Comparison of ENCODE assay signal across 19 cellular contexts in the genomic region with DNA sequence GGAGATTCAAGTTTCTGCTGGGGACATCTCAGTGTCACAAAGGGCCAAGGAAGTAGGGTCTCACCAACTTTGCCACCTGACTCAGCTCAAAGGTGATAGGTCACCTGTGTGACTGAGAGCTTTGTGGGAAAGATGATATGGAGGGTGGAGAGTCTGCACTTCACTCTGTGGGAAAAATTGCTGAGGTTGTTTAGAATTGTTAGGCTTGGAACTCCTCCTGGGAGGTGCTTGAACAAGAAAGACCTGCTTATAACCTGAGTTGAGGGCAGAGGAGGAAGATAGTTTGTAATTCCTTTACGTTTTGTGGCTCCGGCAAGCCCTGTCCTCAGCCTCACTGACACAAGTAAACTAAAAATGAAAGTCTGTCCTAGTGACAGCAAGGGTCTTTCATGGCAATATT. TPM values are rescaled to one million over a fixed set of nuclear protein-coding genes. Genes with fewer than 3 reads are reported as not detected.
"Had no signal": no experiment of that assay in that cellular context is flagged by ENCODE, and none has a peak within 500 bp of the region (broad histone marks: within the 10 kb centered on the region; RNA-seq: fewer than 3 reads in every experiment).

No MANE protein-coding gene starts in this region.

- H3K27me3 Mint-ChIP-seq: activated CD4-positive, alpha-beta T cell treated with anti-CD3 and anti-CD28 coated beads, Interleukin-2, amount 10 ng/mL, durations not matched to agents 7 days and 5 days; activated naive CD8-positive, alpha-beta T cell treated with anti-CD3 and anti-CD28 coated beads, Interleukin-2, amount 10 ng/mL, durations not matched to agents 7 days and 5 days; activated T-cell treated with anti-CD3 and anti-CD28 coated beads, Interleukin-2, amount 50 U/mL, for 24 hours had no signal

- H3K4me3 Mint-ChIP-seq: activated CD4-positive, alpha-beta T cell treated with anti-CD3 and anti-CD28 coated beads, Interleukin-2, amount 10 ng/mL, durations not matched to agents 7 days and 5 days; activated CD8-positive, alpha-beta T cell treated with anti-CD3 and anti-CD28 coated beads, Interleukin-2, amount 10 ng/mL, durations not matched to agents 7 days and 5 days; activated naive CD8-positive, alpha-beta T cell treated with anti-CD3 and anti-CD28 coated beads, Interleukin-2, amount 10 ng/mL, durations not matched to agents 7 days and 5 days; activated T-cell treated with anti-CD3 and anti-CD28 coated beads, Interleukin-2, amount 50 U/mL, for 24 hours; memory B cell; naive thymus-derived CD8-positive, alpha-beta T cell; stimulated activated naive CD8-positive, alpha-beta T cell treated with anti-CD3 and anti-CD28 coated beads, Interleukin-15, Interleukin-2, amounts not matched to agents 100 ng/mL and 50 ng/mL, for 24 hours had no signal

- H3K4me3 ChIP-seq: dorsolateral prefrontal cortex, transverse colon had no signal

- H3K4me1 Mint-ChIP-seq: activated CD4-positive, alpha-beta T cell treated with anti-CD3 and anti-CD28 coated beads, Interleukin-2, amount 10 ng/mL, durations not matched to agents 7 days and 5 days; activated naive CD8-positive, alpha-beta T cell treated with anti-CD3 and anti-CD28 coated beads, Interleukin-2, amount 10 ng/mL, durations not matched to agents 7 days and 5 days; memory B cell; naive thymus-derived CD8-positive, alpha-beta T cell had no signal

- H3K27ac Mint-ChIP-seq: activated CD4-positive, alpha-beta T cell treated with anti-CD3 and anti-CD28 coated beads, Interleukin-2, amount 10 ng/mL, durations not matched to agents 7 days and 5 days; activated CD8-positive, alpha-beta T cell treated with anti-CD3 and anti-CD28 coated beads, Interleukin-2, amount 10 ng/mL, durations not matched to agents 7 days and 5 days; activated naive CD8-positive, alpha-beta T cell treated with anti-CD3 and anti-CD28 coated beads, Interleukin-2, amount 10 ng/mL, durations not matched to agents 7 days and 5 days; activated T-cell treated with anti-CD3 and anti-CD28 coated beads, Interleukin-2, amount 50 U/mL, for 24 hours; activated T-helper 2 cell treated with anti-CD3 and anti-CD28 coated beads, Interferon-gamma antibody, Interleukin-2, Interleukin-4, amounts not matched to agents 10 μg/mL and 5 μg/mL and 100 μg/mL, durations not matched to agents 14 hours and 24 hours and 36 hours; memory B cell; naive thymus-derived CD8-positive, alpha-beta T cell; stimulated activated naive CD8-positive, alpha-beta T cell treated with anti-CD3 and anti-CD28 coated beads, Interleukin-15, Interleukin-2, amounts not matched to agents 100 ng/mL and 50 ng/mL, for 24 hours had no signal

- H3K36me3 ChIP-seq: neutrophil, transverse colon had no signal

- H3K36me3 Mint-ChIP-seq: activated naive CD8-positive, alpha-beta T cell treated with anti-CD3 and anti-CD28 coated beads, Interleukin-2, amount 10 ng/mL, durations not matched to agents 7 days and 5 days; memory B cell; naive thymus-derived CD8-positive, alpha-beta T cell had no signal

- H3K9me3 Mint-ChIP-seq: activated CD4-positive, alpha-beta T cell treated with anti-CD3 and anti-CD28 coated beads, Interleukin-2, amount 10 ng/mL, durations not matched to agents 7 days and 5 days; activated T-cell treated with anti-CD3 and anti-CD28 coated beads, Interleukin-2, amount 50 U/mL, for 24 hours; activated T-helper 2 cell treated with anti-CD3 and anti-CD28 coated beads, Interferon-gamma antibody, Interleukin-2, Interleukin-4, amounts not matched to agents 10 μg/mL and 5 μg/mL and 100 μg/mL, durations not matched to agents 14 hours and 24 hours and 36 hours; memory B cell had no signal

- H3K9me3 ChIP-seq: neutrophil, transverse colon had no signal

- DNase-seq: activated CD4-positive, alpha-beta T cell treated with anti-CD3 and anti-CD28 coated beads, Interleukin-2, amount 10 ng/mL, durations not matched to agents 7 days and 5 days; activated CD8-positive, alpha-beta T cell treated with anti-CD3 and anti-CD28 coated beads, Interleukin-2, amount 10 ng/mL, durations not matched to agents 7 days and 5 days; activated naive CD4-positive, alpha-beta T cell treated with Interleukin-2 at 50 U/mL for 16 hours; activated naive CD8-positive, alpha-beta T cell treated with anti-CD3 and anti-CD28 coated beads, Interleukin-2, amount 10 ng/mL, durations not matched to agents 7 days and 5 days; activated T-cell treated with anti-CD3 and anti-CD28 coated beads, Interleukin-2, amount 50 U/mL, for 24 hours; amygdala; caudate nucleus; dorsolateral prefrontal cortex; hippocampal formation; islet precursor cell; left colon; naive thymus-derived CD8-positive, alpha-beta T cell; retina; transverse colon had no signal

- H3K27me3 ChIP-seq: dorsolateral prefrontal cortex, neutrophil, transverse colon had no signal

- H3K4me1 ChIP-seq: transverse colon had no signal

- H3K27ac ChIP-seq: neutrophil, transverse colon had no signal

RNA-seq across cellular contexts. Expression of a gene that starts 23.0 kb away (rescaled TPM):
- total RNA-seq: activated CD4-positive, alpha-beta T cell treated with anti-CD3 and anti-CD28 coated beads, Interleukin-2, amount 10 ng/mL, durations not matched to agents 7 days and 5 days; activated CD8-positive, alpha-beta T cell treated with anti-CD3 and anti-CD28 coated beads, Interleukin-2, amount 10 ng/mL, durations not matched to agents 7 days and 5 days; activated naive CD8-positive, alpha-beta T cell treated with anti-CD3 and anti-CD28 coated beads, Interleukin-2, amount 10 ng/mL, durations not matched to agents 7 days and 5 days; activated T-helper 2 cell treated with anti-CD3 and anti-CD28 coated beads, Interferon-gamma antibody, Interleukin-2, Interleukin-4, amounts not matched to agents 10 μg/mL and 5 μg/mL and 100 μg/mL, durations not matched to agents 14 hours and 24 hours and 36 hours; naive thymus-derived CD8-positive, alpha-beta T cell; T-helper 1 cell treated with Interleukin-12 subunit alpha and Interleukin-12 subunit beta and Interleukin-4 antibody, amounts not matched to agents 30 ng/mL and 1 ng/mL, for 36 hours had no signal
